Comparison of ENCODE assay signal across 1 cellular context in genomic region chr3:58388550-58389061, GRCh38.
TF ChIP-seq lines count a peak whose summit lies in the region.

No MANE protein-coding gene starts in this region.

TF ChIP-seq in IMR-90, 13 proteins besides CTCF, POLR2A, EP300 and RAD21 (continued from another document):
- TF ChIP-seq USF2 (IDR thresholded peaks at IDR 0.05; ENCODE audit: low read depth, low read length): no peak
